In genomic region chr2:49686897-49687442, GRCh38 we compare ENCODE assay signal across 28 cellular contexts.
"Had no signal": no experiment of that assay in that cellular context is flagged by ENCODE, and none has a peak within 500 bp of the region (broad histone marks: within the 10 kb centered on the region; RNA-seq: fewer than 3 reads in every experiment).

No MANE protein-coding gene starts in this region.

- DNase-seq: activated B cell treated with CpG ODN at 0.5 μM for 24 hours; activated CD4-positive, alpha-beta T cell treated with anti-CD3 and anti-CD28 coated beads for 1 hour; activated CD4-positive, alpha-beta T cell treated with anti-CD3 and anti-CD28 coated beads for 48 hours; activated CD8-positive, alpha-beta T cell treated with anti-CD3 and anti-CD28 coated beads for 36 hours; activated gamma-delta T cell; activated naive CD4-positive, alpha-beta T cell treated with Interleukin-2 at 50 U/mL for 16 hours; activated naive CD8-positive, alpha-beta T cell treated with anti-CD3 and anti-CD28 coated beads, Interleukin-2, amount 10 ng/mL, durations not matched to agents 7 days and 5 days; activated T-cell treated with anti-CD3 and anti-CD28 coated beads, Interleukin-2, amount 50 U/mL, for 24 hours; amygdala; MG63; MV-4-11; NCI-H1092; NCI-H1436 treated with DMSO at 0.1 percent for 48 hours; NCI-H1694 treated with DMSO at 0.1 percent for 48 hours; NCI-H2029 treated with DMSO at 0.1 percent for 48 hours; NCI-H345; NCI-H526 treated with DMSO at 0.1 percent for 48 hours; NCI-H774; NK-92 treated with Interleukin-12 subunit alpha and Interleukin-12 subunit beta, amount 100 ng/mL, for 24 hours; PC-3; Peyer's patch; RPMI8226; SIG-M5; T-helper 1 cell; T-helper 2 cell; T-helper 9 cell had no signal

- H3K4me1 ChIP-seq: ascending aorta, Peyer's patch had no signal

- H3K27me3 ChIP-seq: ascending aorta, MG63, Peyer's patch had no signal

- H3K36me3 ChIP-seq: ascending aorta, MG63, Peyer's patch had no signal

- ATAC-seq: activated CD8-positive, alpha-beta T cell treated with anti-CD3 and anti-CD28 coated beads for 36 hours; PC-3 had no signal

- H3K27ac ChIP-seq: ascending aorta, Peyer's patch, VCaP had no signal

- H3K9me3 ChIP-seq: ascending aorta, MG63, Peyer's patch had no signal

- H3K4me3 ChIP-seq: ascending aorta, MG63, Peyer's patch had no signal
